ENCODE assay signal across 8 cellular contexts in genomic region chr1:151510957-151511635, GRCh38. TPM values are rescaled to one million over a fixed set of nuclear protein-coding genes. Genes with fewer than 3 reads are reported as not detected.
DNase-seq lines count a peak whose midpoint lies in the region; ATAC-seq and TF ChIP-seq lines count a peak whose summit lies in the region.

CGN (plus strand) TSS chr1:151511387; CDS start chr1:151518520, 7,133 bp downstream.

- H3K4me1 Mint-ChIP-seq in activated CD4-positive, alpha-beta T cell treated with anti-CD3 and anti-CD28 coated beads, Interleukin-2, amount 10 ng/mL, durations not matched to agents 24 days and 14 days = peaks cover 25% of the 10 kb centered on the region

- no peaks in the 10 kb centered on the region for H3K9me3 Mint-ChIP-seq in activated CD4-positive, alpha-beta T cell treated with anti-CD3 and anti-CD28 coated beads, Interleukin-2, amount 10 ng/mL, durations not matched to agents 24 days and 14 days

- peak within 1 kb of the TSS; percentile 71 for H3K4me3 ChIP-seq in colonic mucosa

- peak within 1 kb of the TSS; percentile 85 for H3K9ac ChIP-seq in colonic mucosa (ENCODE audit: low read depth in 2 of 2, low read length in 2 of 2)

- no peaks in the 10 kb centered on the region for H3K36me3 ChIP-seq in colonic mucosa

- H3K36me3 Mint-ChIP-seq in activated CD4-positive, alpha-beta T cell treated with anti-CD3 and anti-CD28 coated beads, Interleukin-2, amount 10 ng/mL, durations not matched to agents 24 days and 14 days (ENCODE audit: low read depth) = no peaks in the 10 kb centered on the region

- ATAC-seq in GM18909 (IDR thresholded peaks at IDR 0.05; ENCODE audit: poor library complexity, unreplicated experiment) (peak; percentile 88), HG03432 (IDR thresholded peaks at IDR 0.05; ENCODE audit: unreplicated experiment) (peak; percentile 85), left lobe of liver (peak; percentile 78)

- TF ChIP-seq CTCF in colonic mucosa (IDR thresholded peaks at IDR 0.05) = no peak

- no peaks in the 10 kb centered on the region for H3K27me3 ChIP-seq in colonic mucosa

- peak within 1 kb of the TSS; percentile 76 for H3K27ac ChIP-seq in colonic mucosa

- H3K9me3 ChIP-seq in colonic mucosa = no peaks in the 10 kb centered on the region

- peak within 1 kb of the TSS; percentile 82 for H3K4me3 Mint-ChIP-seq in activated CD4-positive, alpha-beta T cell treated with anti-CD3 and anti-CD28 coated beads, Interleukin-2, amount 10 ng/mL, durations not matched to agents 24 days and 14 days

- peaks cover 3% of the 10 kb centered on the region for H3K4me1 ChIP-seq in colonic mucosa

- DNase-seq in A172 (ENCODE audit: low spot score) (peak; percentile 89), NCI-H510A treated with DMSO at 0.1 percent for 48 hours (lab: John Stamatoyannopoulos, UW) (peak; percentile 89), colonic mucosa (peak; percentile 93), left lobe of liver (ENCODE audit: low spot score) (peak; percentile 91)
- peak; percentile 96 for DNase-seq in activated CD4-positive, alpha-beta T cell treated with anti-CD3 and anti-CD28 coated beads, Interleukin-2, amount 10 ng/mL, durations not matched to agents 24 days and 14 days
- peak; percentile 76 to 85 for DNase-seq in stimulated activated CD4-positive, alpha-beta T cell treated with anti-CD3 and anti-CD28 coated beads, Interleukin-1b, Interleukin-23, amount 100 ng/mL, for 4 hours (ENCODE audit: low read depth in 2 of 2)

- H3K27ac Mint-ChIP-seq in activated CD4-positive, alpha-beta T cell treated with anti-CD3 and anti-CD28 coated beads, Interleukin-2, amount 10 ng/mL, durations not matched to agents 24 days and 14 days = no peak within 1 kb of the TSS

- intact Hi-C loops in activated CD4-positive, alpha-beta T cell treated with anti-CD3 and anti-CD28 coated beads, Interleukin-2, amount 10 ng/mL, durations not matched to agents 24 days and 14 days (cut with micrococcal nuclease) = loop anchor here (1.0 to 2.0 kb wide), 2 partner anchors 16 to 29 kb away; partner anchors contain the start of gene TUFT1
- intact Hi-C loops in colonic mucosa (cut with DNase I) = no loop called here

- H3K27me3 Mint-ChIP-seq in activated CD4-positive, alpha-beta T cell treated with anti-CD3 and anti-CD28 coated beads, Interleukin-2, amount 10 ng/mL, durations not matched to agents 24 days and 14 days = peaks cover 32% of the 10 kb centered on the region

RNA-seq across cellular contexts. Expression of gene CGN, which starts in this region (rescaled TPM):
- total RNA-seq in A172 (2014; rRNA removed; shearing (Covaris generic)) = 0.93 and 3.2 TPM in 2 replicates
- 0.07 and 0.28 TPM in 2 replicates for total RNA-seq in activated CD4-positive, alpha-beta T cell treated with anti-CD3 and anti-CD28 coated beads, Interleukin-2, amount 10 ng/mL, durations not matched to agents 24 days and 14 days
- total RNA-seq in colonic mucosa = 100 to 1,000 TPM; 118 to 148 TPM
- 51.4 TPM for total RNA-seq in left lobe of liver

Comparison
In these comparisons a context has a peak if more than half of its experiments do, and no peak if none do; other contexts are left out.
1. Peak in every context shown above with its lines: DNase-seq, ATAC-seq, H3K4me3 ChIP-seq and H3K27ac ChIP-seq.
2. RNA of gene CGN (total RNA-seq): 118 to 148 TPM in colonic mucosa and 51.4 TPM in left lobe of liver (single experiment); 0.93 to 3.2 TPM in A172 and 0.07 to 0.28 TPM in activated CD4-positive, alpha-beta T cell treated with anti-CD3 and anti-CD28 coated beads, Interleukin-2, amount 10 ng/mL, durations not matched to agents 24 days and 14 days; every median in the first group is over 10 times any median in the second.
3. Peak in DNase-seq in activated CD4-positive, alpha-beta T cell treated with anti-CD3 and anti-CD28 coated beads, Interleukin-2, amount 10 ng/mL, durations not matched to agents 24 days and 14 days; RNA of the gene not detected or under 1 TPM.